In genomic region chr22:38641476-38641875, GRCh38 we compare ENCODE assay signal across 3 cellular contexts.
"Had no signal": no experiment of that assay in that cellular context is flagged by ENCODE, and none has a peak within 500 bp of the region (broad histone marks: within the 10 kb centered on the region; RNA-seq: fewer than 3 reads in every experiment).

No MANE protein-coding gene starts in this region.

- ATAC-seq: GM12878 had no signal

- H3K4me3 ChIP-seq: GM12878 had no signal

- DNase-seq: GDM1, GF-D8 had no signal
